8 cellular contexts compared by ENCODE assay signal in genomic region chr10:72254891-72255568, GRCh38. TPM values are rescaled to one million over a fixed set of nuclear protein-coding genes. Genes with fewer than 3 reads are reported as not detected.
DNase-seq lines count a peak whose midpoint lies in the region; ATAC-seq, FAIRE-seq and TF ChIP-seq lines count a peak whose summit lies in the region.

No MANE protein-coding gene starts in this region.

- H3K36me3 ChIP-seq in HUES64 (ENCODE audit: insufficient read depth, low read length), result no peaks in the 10 kb centered on the region
- H3K36me3 ChIP-seq in colonic mucosa, result no peaks in the 10 kb centered on the region
- no peaks in the 10 kb centered on the region for H3K36me3 ChIP-seq in keratinocyte (ENCODE audit: control insufficient read depth in 2 of 2, extremely low read depth in 1 of 2, insufficient read depth in 2 of 2, low read length in 2 of 2)
- no peaks in the 10 kb centered on the region for H3K36me3 ChIP-seq in small intestine (ENCODE audit: control insufficient read depth in 2 of 2, insufficient read depth in 2 of 2, low read length in 2 of 2)

- H3K9me3 ChIP-seq in HUES64 (ENCODE audit: insufficient read depth, low read depth, low read length), result no peaks in the 10 kb centered on the region
- no peaks in the 10 kb centered on the region for H3K9me3 ChIP-seq in colonic mucosa
- H3K9me3 ChIP-seq in keratinocyte (ENCODE audit: control insufficient read depth, low read depth, low read length), result no peaks in the 10 kb centered on the region
- H3K9me3 ChIP-seq in small intestine (ENCODE audit: control insufficient read depth, low read depth), result no peaks in the 10 kb centered on the region

- peak overlapping the region; percentile 77 for H2AFZ ChIP-seq in keratinocyte (ENCODE audit: control insufficient read depth, low read length)

- CTCF ChIA-PET in T-cell (lab: Charles Lee), result interaction anchor here (0.6 to 1.0 kb wide), 5 partner anchors 17 to 508 kb away, joined by 3 to 5 read pairs (median 4); no protein-coding TSS in a partner anchor

- peak; percentile 49 for DNase-seq in DMS 273 treated with DMSO at 0.1 percent for 48 hours (lab: John Stamatoyannopoulos, UW)
- DNase-seq in T-cell, result peak in 17 of 34 experiments; percentile 16 to 68 (median 28)
- DNase-seq in colonic mucosa, result peak; percentile 82
- no peak for DNase-seq in keratinocyte (ENCODE audit: low read depth, low spot score)
- DNase-seq in small intestine, result peak; percentile 89
- no peak for DNase-seq in NCI-H1930 (lab: John Stamatoyannopoulos, UW)

- H3K27ac ChIP-seq in HUES64 (ENCODE audit: low read depth, low read length), result peak overlapping the region; percentile 61
- peak overlapping the region; percentile 81 for H3K27ac ChIP-seq in colonic mucosa
- peak overlapping the region; percentile 78 for H3K27ac ChIP-seq in keratinocyte (ENCODE audit: control insufficient read depth, insufficient read depth, low read length)
- peak overlapping the region; percentile 71 to 93 for H3K27ac ChIP-seq in small intestine (ENCODE audit: low read depth in 1 of 2, low read length in 1 of 2)

- WGBS in HUES64, result 14% methylated on average over 14 of the region's 14 CpGs
- WGBS in small intestine, 3 donors, result 10 to 19% (median 11%) methylated on average over 14 of the region's 14 CpGs

- no peaks in the 10 kb centered on the region for H3K36me3 Mint-ChIP-seq in T-cell

- peak overlapping the region; percentile 41 to 83 (median 61) for H3K4me3 Mint-ChIP-seq in T-cell

- intact Hi-C loops in colonic mucosa (cut with DNase I), result no loop called here

- H3K9me1 ChIP-seq in keratinocyte (ENCODE audit: control insufficient read depth, extremely low read depth, insufficient read depth, low read length), result peaks cover 2% of the 10 kb centered on the region

- no peaks in the 10 kb centered on the region for H3K9me3 Mint-ChIP-seq in T-cell

- H4K20me1 ChIP-seq in keratinocyte (ENCODE audit: control insufficient read depth, extremely low read depth, insufficient read depth, low read length), result no peaks in the 10 kb centered on the region

- H3K27me3 Mint-ChIP-seq in T-cell, result no peaks in the 10 kb centered on the region

- H3K9ac ChIP-seq in HUES64 (ENCODE audit: low read depth, low read length), result peak overlapping the region; percentile 50
- peak overlapping the region; percentile 37 to 79 for H3K9ac ChIP-seq in colonic mucosa (ENCODE audit: low read depth in 2 of 2, low read length in 2 of 2)
- H3K9ac ChIP-seq in keratinocyte (ENCODE audit: control insufficient read depth, extremely low read depth, insufficient read depth, low read length), result peak overlapping the region; percentile 70

- peak overlapping the region; percentile 97 to 98 for H3K27ac Mint-ChIP-seq in T-cell

- POLR2A ChIA-PET in T-cell (lab: Charles Lee), result interaction anchor here (0.6 to 1.2 kb wide), 7 partner anchors 10 to 271 kb away, joined by 3 to 9 read pairs (median 3); partner anchors contain the start of gene DDIT4 (in 1 of the 2)

- FAIRE-seq in keratinocyte (lab: Jason Lieb, UNC), result peak; percentile 72
- FAIRE-seq in small intestine (lab: Jason Lieb, UNC), result no peak

- TF ChIP-seq CTCF in colonic mucosa (IDR thresholded peaks at IDR 0.05) (no peak), keratinocyte (optimal IDR thresholded peaks at IDR 0.05 in 1 of 3, IDR thresholded peaks at IDR 0.05 in 1 of 3, conservative IDR thresholded peaks at IDR 0.05 in 1 of 3; ENCODE audit: extremely low read depth in 1 of 3, insufficient read depth in 2 of 3, low read length in 3 of 3) (peak in 2 of 3 experiments; percentile 12 to 57)

- H3K4me1 ChIP-seq in HUES64 (ENCODE audit: insufficient read depth, low read length) (peaks cover 19% of the 10 kb centered on the region), colonic mucosa (peaks cover 15% of the 10 kb centered on the region), keratinocyte (ENCODE audit: control insufficient read depth, extremely low read depth, insufficient read depth, low read length) (peaks cover 33% of the 10 kb centered on the region), small intestine (ENCODE audit: control insufficient read depth in 2 of 2, insufficient read depth in 1 of 2, low read depth in 1 of 2, low read length in 1 of 2) (peaks cover 4 to 20% of the 10 kb centered on the region in 2 donors)

- H3K27me3 ChIP-seq in HUES64 (ENCODE audit: insufficient read depth, low read length) (no peaks in the 10 kb centered on the region), colonic mucosa (no peaks in the 10 kb centered on the region), keratinocyte (ENCODE audit: control insufficient read depth, extremely low read depth, insufficient read depth, low read length) (no peaks in the 10 kb centered on the region), small intestine (ENCODE audit: control insufficient read depth in 2 of 2, insufficient read depth in 2 of 2, low read length in 2 of 2) (no peaks in the 10 kb centered on the region)

- H3K79me2 ChIP-seq in keratinocyte (ENCODE audit: control insufficient read depth, insufficient read depth, low read length), result no peaks in the 10 kb centered on the region

- H3K4me1 Mint-ChIP-seq in T-cell, result peaks cover 77 to 82% (median 77%) of the 10 kb centered on the region in 3 donors

- H3K4me2 ChIP-seq in keratinocyte (ENCODE audit: control insufficient read depth, extremely low read depth, insufficient read depth, low read depth, low read length), result peak overlapping the region; percentile 69

- ATAC-seq in T-cell (replicated peaks in 1 of 4) (peak; percentile 70 to 83 (median 75)), GM18517 (IDR thresholded peaks at IDR 0.05; ENCODE audit: unreplicated experiment) (no peak)

- dilution Hi-C loops in keratinocyte (cut with MboI; ENCODE audit: extremely low pct_ligation_motif_present, low sequenced_read_pairs), result no loop called here

- 0 out of 2 replicates have a peak overlapping the region, but pooled peaks have one; percentile 5 for H3K4me3 ChIP-seq in HUES64 (ENCODE audit: low read length)
- H3K4me3 ChIP-seq in colonic mucosa, result peak overlapping the region; percentile 7
- peak overlapping the region in 2 of 3 experiments; percentile 13 to 19 for H3K4me3 ChIP-seq in keratinocyte (ENCODE audit: control insufficient read depth in 2 of 3, extremely low read depth in 1 of 3, insufficient read depth in 2 of 3, low read depth in 1 of 3, low read length in 3 of 3)
- H3K4me3 ChIP-seq in small intestine (ENCODE audit: low read depth in 1 of 2, low read length in 2 of 2), result no peak overlapping the region

RNA-seq across cellular contexts. Expression of gene DDIT4, which starts 18.7 kb away (rescaled TPM):
- 23.1 TPM for polyA plus RNA-seq in HUES64 (2013, experiment 1 of 2)
- polyA plus RNA-seq in HUES64 (2013, experiment 2 of 2), result 25.9 TPM
- 100 to 1,000 TPM in 2 of 5 donors, 10 to 100 TPM in 3; 39.9 to 326 (median 52.1) TPM for total RNA-seq in T-cell
- total RNA-seq in colonic mucosa, result 100 to 1,000 TPM in 1 of 2 donors, 10 to 100 TPM in 1; 45.5 to 147 TPM
- 153 to 289 TPM (median 248 TPM) in 3 replicates for polyA plus RNA-seq in keratinocyte
- polyA plus RNA-seq in keratinocyte (2011; ENCODE audit: low read depth), result 227 TPM
- 88.3 and 149 TPM in 2 replicates for polyA plus RNA-seq in keratinocyte (2011; cell fraction: cytosol; rRNA removed)
- 237 and 241 TPM in 2 replicates for polyA plus RNA-seq in keratinocyte (2011; cell fraction: nucleus; rRNA removed)
- polyA plus RNA-seq in keratinocyte (2012; ENCODE audit: low replicate concordance), result 409 and 466 TPM in 2 replicates
- 214 to 285 TPM (median 225 TPM) in 3 replicates for polyA minus RNA-seq in keratinocyte
- polyA minus RNA-seq in keratinocyte (2011; cell fraction: cytosol; rRNA and poly(A)+ RNA removed), result 466 TPM
- 259 and 281 TPM in 2 replicates for polyA minus RNA-seq in keratinocyte (2011; cell fraction: nucleus; rRNA and poly(A)+ RNA removed)
- polyA plus RNA-seq in small intestine, result 100 to 1,000 TPM in 1 of 3 donors, 10 to 100 TPM in 2; 34.4 to 330 (median 36.5) TPM

RNA-seq across cellular contexts. Expression of gene ASCC1, which starts 39.0 kb away (rescaled TPM):
- polyA plus RNA-seq in HUES64 (2013, experiment 1 of 2), result 25.0 TPM
- 31.3 TPM for polyA plus RNA-seq in HUES64 (2013, experiment 2 of 2)
- total RNA-seq in T-cell, result 10 to 100 TPM; 15.7 to 24.1 (median 21.7) TPM
- 10 to 100 TPM; 16.2 to 19.2 TPM for total RNA-seq in colonic mucosa
- 21.3 to 32.9 TPM (median 31.9 TPM) in 3 replicates for polyA plus RNA-seq in keratinocyte
- 21.0 TPM for polyA plus RNA-seq in keratinocyte (2011; ENCODE audit: low read depth)
- polyA plus RNA-seq in keratinocyte (2011; cell fraction: cytosol; rRNA removed), result 23.9 and 39.4 TPM in 2 replicates
- polyA plus RNA-seq in keratinocyte (2011; cell fraction: nucleus; rRNA removed), result 26.3 and 28.9 TPM in 2 replicates
- polyA plus RNA-seq in keratinocyte (2012; ENCODE audit: low replicate concordance), result 18.0 and 27.0 TPM in 2 replicates
- polyA minus RNA-seq in keratinocyte, result 12.9 to 33.0 TPM (median 25.1 TPM) in 3 replicates
- polyA minus RNA-seq in keratinocyte (2011; cell fraction: cytosol; rRNA and poly(A)+ RNA removed), result 22.6 TPM
- polyA minus RNA-seq in keratinocyte (2011; cell fraction: nucleus; rRNA and poly(A)+ RNA removed), result 14.8 and 26.8 TPM in 2 replicates
- polyA plus RNA-seq in small intestine, result 10 to 100 TPM in 2 of 3 donors, 1 to 10 TPM in 1; 9.2 to 20.8 (median 11.3) TPM

RNA-seq across cellular contexts. Expression of gene ANAPC16, which starts 39.2 kb away (rescaled TPM):
- polyA plus RNA-seq in HUES64 (2013, experiment 1 of 2), result 49.6 TPM
- polyA plus RNA-seq in HUES64 (2013, experiment 2 of 2), result 60.2 TPM
- total RNA-seq in T-cell (100 to 1,000 TPM in 3 of 5 donors, 10 to 100 TPM in 2; 97.9 to 119 (median 106) TPM), colonic mucosa (10 to 100 TPM; 63.2 to 85.2 TPM)
- polyA plus RNA-seq in keratinocyte (61.6 to 93.9 TPM (median 70.2 TPM) in 3 replicates), small intestine (100 to 1,000 TPM; 112 to 176 (median 142) TPM)
- 49.2 TPM for polyA plus RNA-seq in keratinocyte (2011; ENCODE audit: low read depth)
- polyA plus RNA-seq in keratinocyte (2011; cell fraction: cytosol; rRNA removed), result 39.7 and 67.5 TPM in 2 replicates
- polyA plus RNA-seq in keratinocyte (2011; cell fraction: nucleus; rRNA removed), result 14.3 and 21.5 TPM in 2 replicates
- polyA plus RNA-seq in keratinocyte (2012; ENCODE audit: low replicate concordance), result 50.0 and 66.0 TPM in 2 replicates
- polyA minus RNA-seq in keratinocyte, result 10.7 to 23.5 TPM (median 17.1 TPM) in 3 replicates
- 8.2 TPM for polyA minus RNA-seq in keratinocyte (2011; cell fraction: cytosol; rRNA and poly(A)+ RNA removed)
- polyA minus RNA-seq in keratinocyte (2011; cell fraction: nucleus; rRNA and poly(A)+ RNA removed), result 4.5 and 6.1 TPM in 2 replicates

Comparison
In these comparisons a context has a peak if more than half of its experiments do, and no peak if none do; other contexts are left out.
1. DNase-seq: peak in DMS 273 treated with DMSO at 0.1 percent for 48 hours (single experiment), colonic mucosa (single experiment) and small intestine (single experiment); none in keratinocyte (single experiment) and NCI-H1930 (0 of 2).
2. H3K4me3 ChIP-seq: peak in HUES64 (single experiment), colonic mucosa (single experiment) and keratinocyte (2 of 3); none in small intestine (0 of 2).
3. Peak in every context shown above with its lines, with median percentiles within 50 percentile points of each other: H3K27ac ChIP-seq and H3K9ac ChIP-seq.